8 cellular contexts compared by ENCODE assay signal in the genomic region with DNA sequence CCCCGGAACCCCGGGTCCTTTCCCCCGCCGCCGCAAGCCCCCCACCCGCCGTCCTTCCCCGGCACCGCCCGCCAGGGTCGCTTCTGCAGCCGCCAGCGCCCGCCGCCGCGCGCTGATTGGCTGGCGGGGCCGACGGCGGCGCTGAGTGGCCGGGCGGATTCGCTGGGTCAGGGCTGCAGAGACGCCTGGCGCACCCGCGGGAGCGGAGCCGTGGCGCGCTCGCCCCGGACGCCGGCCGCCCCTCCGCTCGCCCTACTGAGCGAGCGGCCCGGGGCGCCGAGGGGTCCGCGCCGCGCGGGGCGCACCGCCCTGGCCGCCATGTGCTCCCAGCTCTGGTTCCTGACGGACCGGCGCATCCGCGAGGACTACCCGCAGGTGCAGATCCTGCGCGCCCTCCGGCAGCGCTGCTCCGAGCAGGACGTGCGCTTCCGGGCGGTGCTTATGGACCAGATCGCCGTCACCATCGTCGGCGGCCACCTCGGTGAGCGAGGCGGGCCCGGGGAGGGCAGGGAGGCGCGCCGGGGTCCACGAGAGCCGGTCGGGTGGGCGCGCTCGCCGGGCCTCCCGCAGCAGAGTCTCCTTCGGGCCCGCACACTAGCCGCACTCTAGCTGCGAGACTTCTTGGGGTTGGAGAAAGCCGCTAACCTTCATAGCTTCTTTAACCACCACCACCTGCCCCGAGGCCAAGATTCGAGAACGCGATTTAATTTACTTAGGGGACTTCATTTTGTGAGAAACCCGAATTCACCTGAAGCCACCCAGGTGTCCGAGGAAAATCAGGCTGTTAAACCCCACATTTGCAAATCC. TPM values are rescaled to one million over a fixed set of nuclear protein-coding genes. Genes with fewer than 3 reads are reported as not detected.
A peak's percentile ranks its signal among the peaks of the same experiment; 100 is the strongest.
DNase-seq lines count a peak whose midpoint lies in the region; ATAC-seq and TF ChIP-seq lines count a peak whose summit lies in the region.

Gene RIMKLA, plus strand, starts transcription at position 176 of the 807 bp plus-strand sequence. Its CDS starts 143 bp downstream, at position 319.

- H3K9me3 ChIP-seq in HUES6 (ENCODE audit: control insufficient read depth, insufficient read depth, low read depth, low read length) (no peaks in the 10 kb centered on the region), SJSA1 (replicated peaks) (peaks cover 5% of the 10 kb centered on the region; the same call in 1 of the 2 replicates), iPS DF 6.9 (ENCODE audit: control insufficient read depth, insufficient read depth, low read length) (no peaks in the 10 kb centered on the region), sigmoid colon (no peaks in the 10 kb centered on the region)

- WGBS in iPS DF 6.9 (ENCODE audit: insufficient coverage, insufficient read length): no CpG with 5 or more reads among the region's 100 CpGs
- WGBS in sigmoid colon, 2 donors: 1% methylated on average over 100 of the region's 100 CpGs

- peak within 1 kb of the TSS; percentile 9 for H3K9ac ChIP-seq in HUES6 (ENCODE audit: low read length)

- H3K4me3 ChIP-seq in HUES6 (ENCODE audit: low read depth, low read length) (peak within 1 kb of the TSS; percentile 76), SJSA1 (peak within 1 kb of the TSS; percentile 32), iPS DF 6.9 (ENCODE audit: low read length) (peak within 1 kb of the TSS; percentile 52), sigmoid colon (peak within 1 kb of the TSS; percentile 51 to 71 (median 68))

- peaks cover 3% of the 10 kb centered on the region; the same call in 1 of the 2 replicates for H3K4me1 ChIP-seq in HUES6 (ENCODE audit: control insufficient read depth, insufficient read depth, low read length)
- peaks cover 11% of the 10 kb centered on the region for H3K4me1 ChIP-seq in SJSA1 (replicated peaks)
- H3K4me1 ChIP-seq in iPS DF 6.9 (ENCODE audit: control insufficient read depth, insufficient read depth, low read length): no peaks in the 10 kb centered on the region
- peaks cover 0 to 16% (median 12%) of the 10 kb centered on the region in 4 donors for H3K4me1 ChIP-seq in sigmoid colon

- TF ChIP-seq CTCF in sigmoid colon (IDR thresholded peaks at IDR 0.05): no peak

- H3K36me3 ChIP-seq in HUES6 (ENCODE audit: control insufficient read depth, insufficient read depth, low read length): no peaks in the 10 kb centered on the region
- no peaks in the 10 kb centered on the region for H3K36me3 ChIP-seq in SJSA1
- no peaks in the 10 kb centered on the region for H3K36me3 ChIP-seq in iPS DF 6.9 (ENCODE audit: control insufficient read depth, insufficient read depth, low read length)
- H3K36me3 ChIP-seq in sigmoid colon: no peaks in the 10 kb centered on the region

- peaks cover 46% of the 10 kb centered on the region for H3K27me3 ChIP-seq in HUES6 (ENCODE audit: control insufficient read depth, insufficient read depth, low read length)
- peaks cover 50% of the 10 kb centered on the region for H3K27me3 ChIP-seq in SJSA1 (replicated peaks)
- H3K27me3 ChIP-seq in iPS DF 6.9 (ENCODE audit: control insufficient read depth, insufficient read depth, low read length): peaks cover 5% of the 10 kb centered on the region
- H3K27me3 ChIP-seq in sigmoid colon: no peaks in the 10 kb centered on the region

- ATAC-seq in GM21367 (IDR thresholded peaks at IDR 0.05; ENCODE audit: unreplicated experiment): peak; percentile 69
- no peak for ATAC-seq in HG02973 (IDR thresholded peaks at IDR 0.05; ENCODE audit: unreplicated experiment)

- no peak for TF ChIP-seq EP300 in sigmoid colon (IDR thresholded peaks at IDR 0.05)

- no peak for TF ChIP-seq POLR2A in sigmoid colon (IDR thresholded peaks at IDR 0.05)

- DNase-seq in DMS153 treated with DMSO at 0.1 percent for 48 hours (lab: John Stamatoyannopoulos, UW; ENCODE audit: unreplicated experiment) (peak; percentile 94), SJSA1 (ENCODE audit: low read depth in 1 of 2, low spot score in 2 of 2) (no peak), anterior cingulate cortex (lab: John Stamatoyannopoulos, UW) (peak in 54 of 58 donors; percentile 7 to 81 (median 48)), iPS DF 6.9 (ENCODE audit: low read depth, low spot score) (peak; percentile 25), sigmoid colon (peak; percentile 77)

- intact Hi-C loops in sigmoid colon (cut with DNase I): loop anchor here (2.0 to 5.0 kb wide), 3 partner anchors 41 to 76 kb away; partner anchors contain the start of genes FOXJ3, PPCS and ZMYND12

- H3K27ac ChIP-seq in HUES6 (ENCODE audit: low read depth, low read length) (no peak within 1 kb of the TSS), SJSA1 (no peak within 1 kb of the TSS), iPS DF 6.9 (ENCODE audit: low read length) (no peak within 1 kb of the TSS), sigmoid colon (peak within 1 kb of the TSS; percentile 71 to 85 (median 72))

RNA-seq across cellular contexts. Expression of gene RIMKLA, which starts in this region (rescaled TPM):
- total RNA-seq in SJSA1 (2014; rRNA removed; shearing (Covaris generic)): under 0.01 TPM in 1 of 2 replicates, not detected in the other
- total RNA-seq in sigmoid colon: 10 to 100 TPM in 1 of 4 donors, 1 to 10 TPM in 3; 2.1 to 11.4 (median 3.6) TPM
- polyA plus RNA-seq in sigmoid colon: 1 to 10 TPM; 2.6 to 7.6 (median 6.6) TPM

Comparison
In these comparisons a context has a peak if more than half of its experiments do, and no peak if none do; other contexts are left out.
1. DNase-seq: peak in DMS153 treated with DMSO at 0.1 percent for 48 hours (single experiment), anterior cingulate cortex (54 of 58), iPS DF 6.9 (single experiment) and sigmoid colon (single experiment); none in SJSA1 (0 of 2).
2. H3K27ac ChIP-seq: peak in sigmoid colon (4 of 4); none in HUES6 (single experiment), SJSA1 (single experiment) and iPS DF 6.9 (single experiment).
3. Peak in every context shown above with its lines, with median percentiles within 50 percentile points of each other: H3K4me3 ChIP-seq.